In genomic region chr12:7966558-7966957, GRCh38 we compare ENCODE assay signal across 18 cellular contexts. TPM values are rescaled to one million over a fixed set of nuclear protein-coding genes. Genes with fewer than 3 reads are reported as not detected.
A peak's percentile ranks its signal among the peaks of the same experiment; 100 is the strongest.
DNase-seq lines count a peak whose midpoint lies in the region; ATAC-seq and TF ChIP-seq lines count a peak whose summit lies in the region.
"Had no signal": no experiment of that assay in that cellular context is flagged by ENCODE, and none has a peak within 500 bp of the region (broad histone marks: within the 10 kb centered on the region; RNA-seq: fewer than 3 reads in every experiment).

No MANE protein-coding gene starts in this region.

- H3F3A ChIP-seq in GM23338 (replicated peaks; ENCODE audit: low read depth), result peaks cover 26% of the 10 kb centered on the region

- no peak overlapping the region for H2AFZ ChIP-seq in GM23338

- no peaks in the 10 kb centered on the region for H3K27me3 Mint-ChIP-seq in activated CD8-positive, alpha-beta memory T cell treated with anti-CD3 and anti-CD28 coated beads, Interleukin-2, amount 10 ng/mL, durations not matched to agents 7 days and 5 days
- peaks cover 8% of the 10 kb centered on the region for H3K27me3 Mint-ChIP-seq in GM23338 (ENCODE audit: insufficient read depth, low read depth, poor library complexity)
- no peaks in the 10 kb centered on the region for H3K27me3 Mint-ChIP-seq in activated T-helper 2 cell treated with anti-CD3 and anti-CD28 coated beads, Interferon-gamma antibody, Interleukin-2, Interleukin-4, amounts not matched to agents 10 μg/mL and 5 μg/mL and 100 μg/mL, durations not matched to agents 14 hours and 24 hours and 36 hours (ENCODE audit: low read depth)

- H3K4me3 Mint-ChIP-seq in activated CD8-positive, alpha-beta memory T cell treated with anti-CD3 and anti-CD28 coated beads, Interleukin-2, amount 10 ng/mL, durations not matched to agents 7 days and 5 days, result no peak overlapping the region
- H3K4me3 Mint-ChIP-seq in GM23338, result no peak overlapping the region; the same call in 2 of the 3 replicates
- H3K4me3 Mint-ChIP-seq in activated T-helper 2 cell treated with anti-CD3 and anti-CD28 coated beads, Interferon-gamma antibody, Interleukin-2, Interleukin-4, amounts not matched to agents 10 μg/mL and 5 μg/mL and 100 μg/mL, durations not matched to agents 14 hours and 24 hours and 36 hours (ENCODE audit: low read depth), result peak overlapping the region; percentile 73

- H3K9me3 ChIP-seq in lower lobe of right lung, result no peaks in the 10 kb centered on the region
- H3K9me3 ChIP-seq: right lobe of liver, vagina had no signal

- H3K9me2 ChIP-seq in GM23338 (ENCODE audit: insufficient read depth), result no peaks in the 10 kb centered on the region

- H3K9me3 Mint-ChIP-seq in activated CD8-positive, alpha-beta memory T cell treated with anti-CD3 and anti-CD28 coated beads, Interleukin-2, amount 10 ng/mL, durations not matched to agents 7 days and 5 days (ENCODE audit: low read depth), result no peaks in the 10 kb centered on the region
- no peaks in the 10 kb centered on the region for H3K9me3 Mint-ChIP-seq in GM23338
- H3K9me3 Mint-ChIP-seq in activated T-helper 2 cell treated with anti-CD3 and anti-CD28 coated beads, Interferon-gamma antibody, Interleukin-2, Interleukin-4, amounts not matched to agents 10 μg/mL and 5 μg/mL and 100 μg/mL, durations not matched to agents 14 hours and 24 hours and 36 hours, result no peaks in the 10 kb centered on the region
- H3K9me3 Mint-ChIP-seq: H9 had no signal

- intact Hi-C loops in activated T-helper 2 cell treated with anti-CD3 and anti-CD28 coated beads, Interferon-gamma antibody, Interleukin-2, Interleukin-4, amounts not matched to agents 10 μg/mL and 5 μg/mL and 100 μg/mL, durations not matched to agents 14 hours and 24 hours and 36 hours (cut with micrococcal nuclease), result no loop called here
- intact Hi-C loops in lower lobe of right lung (cut with DNase I), result no loop called here

- no peak overlapping the region for H3K27ac Mint-ChIP-seq in activated CD8-positive, alpha-beta memory T cell treated with anti-CD3 and anti-CD28 coated beads, Interleukin-2, amount 10 ng/mL, durations not matched to agents 7 days and 5 days
- 0 out of 2 replicates have a peak overlapping the region, but pooled peaks have one; percentile 52 for H3K27ac Mint-ChIP-seq in GM23338
- peak overlapping the region; percentile 88 for H3K27ac Mint-ChIP-seq in activated T-helper 2 cell treated with anti-CD3 and anti-CD28 coated beads, Interferon-gamma antibody, Interleukin-2, Interleukin-4, amounts not matched to agents 10 μg/mL and 5 μg/mL and 100 μg/mL, durations not matched to agents 14 hours and 24 hours and 36 hours

- no peak for ATAC-seq in activated CD8-positive, alpha-beta memory T cell treated with anti-CD3 and anti-CD28 coated beads, Interleukin-2, amount 10 ng/mL, durations not matched to agents 7 days and 5 days
- no peak for ATAC-seq in GM23338
- ATAC-seq in lower lobe of right lung, result no peak
- ATAC-seq in HG02798 (IDR thresholded peaks at IDR 0.05; ENCODE audit: poor library complexity, unreplicated experiment), result no peak
- ATAC-seq: left colon, right lobe of liver had no signal

- H3K27ac ChIP-seq in GM23338 (ENCODE audit: low read depth) (no peak overlapping the region), lower lobe of right lung (no peak overlapping the region)
- H3K27ac ChIP-seq: dorsolateral prefrontal cortex, right lobe of liver, vagina had no signal

- no peak overlapping the region for H3K4me3 ChIP-seq in GM23338
- no peak overlapping the region for H3K4me3 ChIP-seq in lower lobe of right lung
- H3K4me3 ChIP-seq: dorsolateral prefrontal cortex, right lobe of liver, vagina had no signal

- no peaks in the 10 kb centered on the region for H4K20me1 ChIP-seq in GM23338 (replicated peaks; ENCODE audit: insufficient read depth)

- H3K36me3 ChIP-seq in GM23338 (ENCODE audit: insufficient read depth), result no peaks in the 10 kb centered on the region
- H3K36me3 ChIP-seq in lower lobe of right lung, result no peaks in the 10 kb centered on the region
- H3K36me3 ChIP-seq: right lobe of liver, vagina had no signal

- peaks cover 15% of the 10 kb centered on the region for H3K79me2 ChIP-seq in GM23338 (replicated peaks; ENCODE audit: insufficient read depth)

- CTCF ChIA-PET in activated CD8-positive, alpha-beta memory T cell treated with anti-CD3 and anti-CD28 coated beads, Interleukin-2, amount 10 ng/mL, durations not matched to agents 7 days and 5 days (lab: Charles Lee), result interaction anchor here (0.7 to 14.8 kb wide), 2 partner anchors 8 to 30 kb away, joined by 3 to 353 read pairs; partner anchors contain the start of gene SLC2A3

- peaks cover 22% of the 10 kb centered on the region for H3K36me3 Mint-ChIP-seq in activated CD8-positive, alpha-beta memory T cell treated with anti-CD3 and anti-CD28 coated beads, Interleukin-2, amount 10 ng/mL, durations not matched to agents 7 days and 5 days
- peaks cover 20% of the 10 kb centered on the region; the same call in 2 of the 3 replicates for H3K36me3 Mint-ChIP-seq in GM23338 (ENCODE audit: low read depth)
- peaks cover 58% of the 10 kb centered on the region for H3K36me3 Mint-ChIP-seq in activated T-helper 2 cell treated with anti-CD3 and anti-CD28 coated beads, Interferon-gamma antibody, Interleukin-2, Interleukin-4, amounts not matched to agents 10 μg/mL and 5 μg/mL and 100 μg/mL, durations not matched to agents 14 hours and 24 hours and 36 hours (ENCODE audit: low read depth)

- peak; percentile 65 for DNase-seq in activated CD8-positive, alpha-beta memory T cell treated with anti-CD3 and anti-CD28 coated beads, Interleukin-2, amount 50 U/mL, for 48 hours
- no peak for DNase-seq in activated CD8-positive, alpha-beta memory T cell treated with anti-CD3 and anti-CD28 coated beads, Interleukin-2, amount 10 ng/mL, durations not matched to agents 7 days and 5 days
- no peak for DNase-seq in GM23338 (ENCODE audit: low spot score)
- DNase-seq in activated T-helper 2 cell treated with anti-CD3 and anti-CD28 coated beads, Interferon-gamma antibody, Interleukin-2, Interleukin-4, amounts not matched to agents 10 μg/mL and 5 μg/mL and 100 μg/mL, durations not matched to agents 14 hours and 24 hours and 36 hours (ENCODE audit: low spot score), result no peak
- peak; percentile 80 for DNase-seq in lower lobe of right lung
- no peak for DNase-seq in NCI-H2081 (lab: John Stamatoyannopoulos, UW)
- DNase-seq in NCI-H1436 (lab: John Stamatoyannopoulos, UW), result no peak
- DNase-seq: activated CD4-positive, CD25-positive, alpha-beta regulatory T cell; activated gamma-delta T cell; dorsolateral prefrontal cortex; H9; left colon; NCI-H2081 treated with DMSO at 0.1 percent for 48 hours; NCI-H526; stimulated activated naive CD4-positive, alpha-beta T cell treated with Interleukin-2 at 50 U/mL for 16 hours had no signal

- TF ChIP-seq CTCF in GM23338 (conservative IDR thresholded peaks at IDR 0.05; ENCODE audit: low read depth in 2 of 2), result no peak
- no peak for TF ChIP-seq CTCF in lower lobe of right lung (IDR thresholded peaks at IDR 0.05)

- peaks cover 48% of the 10 kb centered on the region for H3K4me1 ChIP-seq in GM23338 (ENCODE audit: insufficient read depth)
- peaks cover 19% of the 10 kb centered on the region for H3K4me1 ChIP-seq in lower lobe of right lung

- H3K4me1 Mint-ChIP-seq in activated CD8-positive, alpha-beta memory T cell treated with anti-CD3 and anti-CD28 coated beads, Interleukin-2, amount 10 ng/mL, durations not matched to agents 7 days and 5 days, result peaks cover 38% of the 10 kb centered on the region
- H3K4me1 Mint-ChIP-seq in GM23338, result peaks cover 27% of the 10 kb centered on the region
- H3K4me1 Mint-ChIP-seq in activated T-helper 2 cell treated with anti-CD3 and anti-CD28 coated beads, Interferon-gamma antibody, Interleukin-2, Interleukin-4, amounts not matched to agents 10 μg/mL and 5 μg/mL and 100 μg/mL, durations not matched to agents 14 hours and 24 hours and 36 hours (ENCODE audit: low read depth), result peaks cover 30% of the 10 kb centered on the region

- no peak overlapping the region for H3K4me2 ChIP-seq in GM23338

- H3K27me3 ChIP-seq in GM23338 (ENCODE audit: insufficient read depth) (no peaks in the 10 kb centered on the region), lower lobe of right lung (ENCODE audit: low read depth) (no peaks in the 10 kb centered on the region)
- H3K27me3 ChIP-seq: dorsolateral prefrontal cortex, right lobe of liver, vagina had no signal

TF ChIP-seq in GM23338, 12 proteins besides CTCF, POLR2A, EP300 and RAD21 (continues in another document):
- TF ChIP-seq ZNF331 (CRISPR knock-in tag; IDR thresholded peaks at IDR 0.05; ENCODE audit: low read depth) (no peak), STAT1 (IDR thresholded peaks at IDR 0.05; ENCODE audit: unreplicated experiment) (no peak), EZH2phosphoT487 (IDR thresholded peaks at IDR 0.05; ENCODE audit: unreplicated experiment) (no peak), POLR2AphosphoS5 (IDR thresholded peaks at IDR 0.05; ENCODE audit: low read depth) (no peak), ZNF114 (CRISPR knock-in tag; IDR thresholded peaks at IDR 0.05) (no peak), ETS1 (IDR thresholded peaks at IDR 0.05) (no peak)

RNA-seq across cellular contexts. Expression of gene SLC2A3, which starts 30.6 kb away (rescaled TPM):
- 100 to 1,000 TPM; 193 to 290 TPM for total RNA-seq in activated CD8-positive, alpha-beta memory T cell treated with anti-CD3 and anti-CD28 coated beads, Interleukin-2, amount 10 ng/mL, durations not matched to agents 7 days and 5 days
- total RNA-seq in GM23338 (2014; rRNA removed; shearing (Covaris generic)), result 388 and 451 TPM in 2 replicates
- polyA plus RNA-seq in GM23338 (2016; fragmentation: Nextera tagmentation; extraction: Ambion mirVana), result 199 and 208 TPM in 2 replicates
- 456 and 474 TPM in 2 replicates for total RNA-seq in activated T-helper 2 cell treated with anti-CD3 and anti-CD28 coated beads, Interferon-gamma antibody, Interleukin-2, Interleukin-4, amounts not matched to agents 10 μg/mL and 5 μg/mL and 100 μg/mL, durations not matched to agents 14 hours and 24 hours and 36 hours
- total RNA-seq in lower lobe of right lung, result 133 TPM

Comparison
In these comparisons a context has a peak if more than half of its experiments do, and no peak if none do; other contexts are left out.
1. DNase-seq: peak in activated CD8-positive, alpha-beta memory T cell treated with anti-CD3 and anti-CD28 coated beads, Interleukin-2, amount 50 U/mL, for 48 hours (single experiment) and lower lobe of right lung (single experiment); none in activated CD8-positive, alpha-beta memory T cell treated with anti-CD3 and anti-CD28 coated beads, Interleukin-2, amount 10 ng/mL, durations not matched to agents 7 days and 5 days (single experiment), GM23338 (single experiment), activated T-helper 2 cell treated with anti-CD3 and anti-CD28 coated beads, Interferon-gamma antibody, Interleukin-2, Interleukin-4, amounts not matched to agents 10 μg/mL and 5 μg/mL and 100 μg/mL, durations not matched to agents 14 hours and 24 hours and 36 hours (single experiment), NCI-H2081 (0 of 2) and NCI-H1436 (single experiment).